1 cellular context compared by ENCODE assay signal in genomic region chr1:57450981-57451380, GRCh38.
A peak's percentile ranks its signal among the peaks of the same experiment; 100 is the strongest.
TF ChIP-seq lines count a peak whose summit lies in the region.

No MANE protein-coding gene starts in this region.

TF ChIP-seq in GM23338, 12 proteins besides CTCF, POLR2A, EP300 and RAD21:
- TF ChIP-seq ZNF462 (CRISPR knock-in tag; IDR thresholded peaks at IDR 0.05) = peak; percentile 80
- TF ChIP-seq ZNF114 (CRISPR knock-in tag; IDR thresholded peaks at IDR 0.05) = no peak
